35 cellular contexts compared by ENCODE assay signal in the genomic region with DNA sequence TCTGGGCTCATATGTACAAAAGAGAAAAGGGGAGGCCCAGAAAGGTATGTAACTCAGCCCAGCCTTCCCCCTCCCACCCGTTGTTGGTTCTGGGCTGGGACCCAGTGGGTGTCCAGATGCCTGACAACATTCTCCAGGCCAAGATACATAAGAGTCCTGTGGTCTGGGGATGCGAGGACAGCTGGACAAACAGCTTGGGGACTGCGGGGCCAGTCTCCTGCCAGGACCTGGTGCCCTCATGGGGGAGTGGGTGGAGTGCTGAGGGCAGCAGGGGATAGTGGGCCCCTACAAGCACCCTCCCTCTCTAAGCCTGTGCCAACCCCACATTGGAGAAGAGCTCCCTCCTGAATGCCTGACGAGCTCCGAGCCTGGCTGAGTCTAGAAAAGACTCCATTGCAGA. TPM values are rescaled to one million over a fixed set of nuclear protein-coding genes. Genes with fewer than 3 reads are reported as not detected.
"Had no signal": no experiment of that assay in that cellular context is flagged by ENCODE, and none has a peak within 500 bp of the region (broad histone marks: within the 10 kb centered on the region; RNA-seq: fewer than 3 reads in every experiment).

No MANE protein-coding gene starts in this region.

- H3K4me3 ChIP-seq: dorsolateral prefrontal cortex, gastrocnemius medialis, lung, mucosa of descending colon, pancreas, right lobe of liver, spleen, stomach, thyroid gland had no signal

- H3K4me1 ChIP-seq: gastrocnemius medialis, pancreas, right lobe of liver, spleen, stomach, thyroid gland had no signal

- H3K27me3 ChIP-seq: dorsolateral prefrontal cortex, gastrocnemius medialis, pancreas, right lobe of liver, stomach, thyroid gland had no signal

- H3K4me3 Mint-ChIP-seq: memory B cell; mesothelial cell of epicardium; naive thymus-derived CD4-positive, alpha-beta T cell; nephron; stimulated activated effector memory CD8-positive, alpha-beta T cell treated with anti-CD3 and anti-CD28 coated beads, Interleukin-12 subunit alpha, Interleukin-12 subunit beta, amount 100 ng/mL, for 72 hours; type B pancreatic cell had no signal

- DNase-seq: caudate nucleus; cerebellar nuclear complex; dorsolateral prefrontal cortex; effector CD4-positive, alpha-beta T cell; foreskin fibroblast; gastrocnemius medialis; head of caudate nucleus; kidney; mucosa of descending colon; naive thymus-derived CD4-positive, alpha-beta T cell; occipital lobe; pancreas; retina; right lobe of liver; spleen; stimulated activated CD4-positive, alpha-beta T cell treated with anti-CD3 and anti-CD28 coated beads, Interleukin-15, amount 100 ng/mL, for 24 hours; stimulated activated CD4-positive, alpha-beta T cell treated with anti-CD3 and anti-CD28 coated beads, Interleukin-4, amount 100 ng/mL, for 1 hour; stimulated activated naive CD4-positive, alpha-beta T cell treated with Interleukin-2 at 50 U/mL for 16 hours; stomach; thyroid gland had no signal

- H3K27ac ChIP-seq: dorsolateral prefrontal cortex, epithelial cell of prostate, gastrocnemius medialis, pancreas, right lobe of liver, spleen, stomach, thyroid gland had no signal

- H3K9me3 ChIP-seq: gastrocnemius medialis, mucosa of descending colon, pancreas, right lobe of liver, spleen, stomach, thyroid gland had no signal

- H3K36me3 Mint-ChIP-seq: memory B cell; mesothelial cell of epicardium; naive thymus-derived CD4-positive, alpha-beta T cell; stimulated activated effector memory CD8-positive, alpha-beta T cell treated with anti-CD3 and anti-CD28 coated beads, Interleukin-12 subunit alpha, Interleukin-12 subunit beta, amount 100 ng/mL, for 72 hours; type B pancreatic cell had no signal

- H3K27ac Mint-ChIP-seq: memory B cell; mesothelial cell of epicardium; naive thymus-derived CD4-positive, alpha-beta T cell; nephron; stimulated activated effector memory CD8-positive, alpha-beta T cell treated with anti-CD3 and anti-CD28 coated beads, Interleukin-12 subunit alpha, Interleukin-12 subunit beta, amount 100 ng/mL, for 72 hours; type B pancreatic cell had no signal

- H3K9me3 Mint-ChIP-seq: memory B cell; mesothelial cell of epicardium; nephron; stimulated activated effector memory CD8-positive, alpha-beta T cell treated with anti-CD3 and anti-CD28 coated beads, Interleukin-12 subunit alpha, Interleukin-12 subunit beta, amount 100 ng/mL, for 72 hours; type B pancreatic cell had no signal

- H3K36me3 ChIP-seq: gastrocnemius medialis, pancreas, right lobe of liver, spleen, stomach, thyroid gland had no signal

- H3K4me1 Mint-ChIP-seq: memory B cell; mesothelial cell of epicardium; naive thymus-derived CD4-positive, alpha-beta T cell; nephron; stimulated activated effector memory CD8-positive, alpha-beta T cell treated with anti-CD3 and anti-CD28 coated beads, Interleukin-12 subunit alpha, Interleukin-12 subunit beta, amount 100 ng/mL, for 72 hours had no signal

RNA-seq across cellular contexts. Expression of gene SLC22A6, which starts 3.5 kb away (rescaled TPM):
- total RNA-seq: esophagus mucosa; gastrocnemius medialis; glomerular endothelial cell; left lobe of liver; liver; lung; mesothelial cell of epicardium; mucosa of descending colon; naive thymus-derived CD4-positive, alpha-beta T cell; pancreas; posterior vena cava; pulmonary artery endothelial cell; right lobe of liver; spleen; stomach; subcutaneous adipose tissue; thyroid gland; urinary bladder had no signal
- polyA plus RNA-seq: liver; lung; naive thymus-derived CD4-positive, alpha-beta T cell; pancreas; spleen; stomach; urinary bladder had no signal

RNA-seq across cellular contexts. Expression of gene SLC22A8, which starts 27.4 kb away (rescaled TPM):
- total RNA-seq: esophagus mucosa; gastrocnemius medialis; glomerular endothelial cell; left lobe of liver; liver; lung; mesothelial cell of epicardium; mucosa of descending colon; naive thymus-derived CD4-positive, alpha-beta T cell; pancreas; posterior vena cava; pulmonary artery endothelial cell; right lobe of liver; spleen; stomach; subcutaneous adipose tissue; thyroid gland; urinary bladder had no signal
- polyA plus RNA-seq: liver; lung; naive thymus-derived CD4-positive, alpha-beta T cell; pancreas; spleen; stomach; urinary bladder had no signal
